Comparison of ENCODE assay signal across 11 cellular contexts in the genomic region with DNA sequence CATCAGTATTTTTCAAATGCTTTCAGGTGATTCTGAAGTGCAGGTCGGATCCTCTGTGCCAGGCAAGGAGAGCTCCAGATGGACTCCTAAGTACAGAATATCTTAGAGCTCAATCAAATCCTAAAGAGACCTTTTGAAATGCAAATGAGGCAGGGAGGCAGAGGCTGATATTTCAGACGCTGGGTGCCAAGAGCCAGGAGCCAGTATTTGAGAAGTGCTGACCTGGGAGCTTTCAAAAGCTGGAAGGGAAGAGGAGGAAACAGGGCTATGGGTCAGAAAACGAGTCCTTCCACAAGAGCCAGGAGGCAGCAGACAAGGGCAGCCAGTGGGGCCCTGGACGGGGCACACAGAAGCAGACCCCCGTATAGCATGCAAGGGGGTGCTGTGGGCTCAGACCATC. TPM values are rescaled to one million over a fixed set of nuclear protein-coding genes. Genes with fewer than 3 reads are reported as not detected.
DNase-seq lines count a peak whose midpoint lies in the region; ATAC-seq, FAIRE-seq and TF ChIP-seq lines count a peak whose summit lies in the region.
"Had no signal": no experiment of that assay in that cellular context is flagged by ENCODE, and none has a peak within 500 bp of the region (broad histone marks: within the 10 kb centered on the region; RNA-seq: fewer than 3 reads in every experiment).

No MANE protein-coding gene starts in this region.

- peaks cover 5% of the 10 kb centered on the region for H3K9me3 Mint-ChIP-seq in glutamatergic neuron (ENCODE audit: unreplicated experiment)
- H3K9me3 Mint-ChIP-seq in stimulated activated effector memory CD8-positive, alpha-beta T cell treated with anti-CD3 and anti-CD28 coated beads, Interleukin-12 subunit alpha, Interleukin-12 subunit beta, amount 100 ng/mL, for 72 hours = no peaks in the 10 kb centered on the region

- H3K4me1 Mint-ChIP-seq in glutamatergic neuron (ENCODE audit: low read depth, unreplicated experiment) = peaks cover 16% of the 10 kb centered on the region
- H3K4me1 Mint-ChIP-seq in stimulated activated effector memory CD8-positive, alpha-beta T cell treated with anti-CD3 and anti-CD28 coated beads, Interleukin-12 subunit alpha, Interleukin-12 subunit beta, amount 100 ng/mL, for 72 hours = no peaks in the 10 kb centered on the region

- DNase-seq in HTR-8/SVneo (ENCODE audit: insufficient read length, low spot score) (no peak), NCI-H345 treated with DMSO at 0.1 percent for 48 hours (lab: John Stamatoyannopoulos, UW; ENCODE audit: unreplicated experiment) (peak; percentile 16), glutamatergic neuron (no peak), CD1c-positive myeloid dendritic cell (ENCODE audit: extremely low spot score) (no peak), cerebellar cortex (ENCODE audit: low spot score) (no peak), SHP77 (lab: John Stamatoyannopoulos, UW) (no peak)
- DNase-seq in stimulated activated effector memory CD8-positive, alpha-beta T cell treated with anti-CD3 and anti-CD28 coated beads, Interleukin-12 subunit alpha, Interleukin-12 subunit beta, amount 100 ng/mL, for 72 hours (ENCODE audit: low spot score in 2 of 2) = no peak
- DNase-seq: spleen had no signal

- no peak for TF ChIP-seq CTCF in glutamatergic neuron (IDR thresholded peaks at IDR 0.05; ENCODE audit: partially characterized antibody, unreplicated experiment)

- H3K27me3 Mint-ChIP-seq in glutamatergic neuron (ENCODE audit: unreplicated experiment) = peaks cover 5% of the 10 kb centered on the region

- FAIRE-seq in HTR-8/SVneo (lab: Jason Lieb, UNC) = peak; percentile 81
- FAIRE-seq: K562, TTC549 had no signal

- H3K27ac Mint-ChIP-seq in glutamatergic neuron (ENCODE audit: unreplicated experiment) = peak overlapping the region; percentile 5
- peak overlapping the region; percentile 75 for H3K27ac Mint-ChIP-seq in stimulated activated effector memory CD8-positive, alpha-beta T cell treated with anti-CD3 and anti-CD28 coated beads, Interleukin-12 subunit alpha, Interleukin-12 subunit beta, amount 100 ng/mL, for 72 hours

- H3K36me3 Mint-ChIP-seq in glutamatergic neuron (ENCODE audit: unreplicated experiment) = no peaks in the 10 kb centered on the region
- no peaks in the 10 kb centered on the region for H3K36me3 Mint-ChIP-seq in stimulated activated effector memory CD8-positive, alpha-beta T cell treated with anti-CD3 and anti-CD28 coated beads, Interleukin-12 subunit alpha, Interleukin-12 subunit beta, amount 100 ng/mL, for 72 hours

- H3K4me3 Mint-ChIP-seq in glutamatergic neuron (ENCODE audit: unreplicated experiment) = no peak overlapping the region
- no peak overlapping the region for H3K4me3 Mint-ChIP-seq in stimulated activated effector memory CD8-positive, alpha-beta T cell treated with anti-CD3 and anti-CD28 coated beads, Interleukin-12 subunit alpha, Interleukin-12 subunit beta, amount 100 ng/mL, for 72 hours

- ATAC-seq in stimulated activated effector memory CD8-positive, alpha-beta T cell treated with anti-CD3 and anti-CD28 coated beads, Interleukin-12 subunit alpha, Interleukin-12 subunit beta, amount 100 ng/mL, for 72 hours = no peak
- no peak for ATAC-seq in GM21526 (IDR thresholded peaks at IDR 0.05; ENCODE audit: low FRiP score, unreplicated experiment)

RNA-seq across cellular contexts. Expression of gene DSN1, which starts 46.1 kb away (rescaled TPM):
- total RNA-seq in glutamatergic neuron (ENCODE audit: unreplicated experiment) = 6.4 TPM

RNA-seq across cellular contexts. Expression of gene TLDC2, which starts 56.3 kb away (rescaled TPM):
- not detected for total RNA-seq in glutamatergic neuron (ENCODE audit: unreplicated experiment)
- total RNA-seq: K562, spleen had no signal
